10 cellular contexts compared by ENCODE assay signal in the genomic region with DNA sequence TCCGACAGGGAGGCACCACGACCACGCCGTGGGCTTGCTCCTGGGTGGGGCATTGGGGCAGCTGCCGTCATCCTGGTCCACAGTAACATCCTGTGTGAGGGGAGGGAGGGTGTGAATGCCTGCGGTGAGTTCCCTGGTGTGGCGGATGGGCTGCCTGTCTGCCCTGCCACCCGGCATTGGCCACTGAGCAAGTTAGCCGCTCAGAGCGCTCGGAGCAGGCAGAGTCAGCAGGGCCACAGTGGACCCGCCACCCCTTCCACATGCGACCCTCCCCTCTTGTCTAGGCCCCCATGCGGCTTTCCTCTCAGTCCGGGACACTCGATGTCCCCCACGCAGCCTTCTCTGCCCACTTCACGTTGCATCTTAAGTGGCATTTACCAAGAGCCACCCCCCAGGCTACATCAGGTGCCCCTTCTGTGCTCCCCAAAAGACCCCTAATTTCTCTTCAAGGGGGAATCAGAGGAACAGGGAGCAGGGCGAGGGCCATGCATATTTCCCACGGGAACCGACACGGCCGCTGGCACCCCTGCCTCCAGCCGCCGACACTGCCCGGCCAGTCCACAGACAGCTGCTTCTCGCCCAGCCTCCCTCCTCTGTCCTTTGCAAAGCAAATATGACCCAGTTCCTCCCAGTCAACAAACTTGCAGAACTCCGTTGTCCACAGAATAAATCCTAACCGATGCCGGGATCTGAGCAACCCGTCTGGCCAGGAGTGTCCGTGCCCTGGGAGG.
"Had no signal": no experiment of that assay in that cellular context is flagged by ENCODE, and none has a peak within 500 bp of the region (broad histone marks: within the 10 kb centered on the region; RNA-seq: fewer than 3 reads in every experiment).

No MANE protein-coding gene starts in this region.

- H3K27ac ChIP-seq: sigmoid colon, vagina had no signal

- H3K9me3 ChIP-seq: sigmoid colon, vagina had no signal

- H3K4me1 ChIP-seq: sigmoid colon, vagina had no signal

- H3K4me3 ChIP-seq: sigmoid colon, vagina had no signal

- ATAC-seq: activated CD4-positive, alpha-beta T cell treated with anti-CD3 and anti-CD28 coated beads for 36 hours; activated CD8-positive, alpha-beta T cell treated with anti-CD3 and anti-CD28 coated beads for 36 hours had no signal

- H3K27me3 ChIP-seq: sigmoid colon, vagina had no signal

- H3K36me3 ChIP-seq: sigmoid colon, vagina had no signal

- DNase-seq: activated CD4-positive, alpha-beta T cell treated with anti-CD3 and anti-CD28 coated beads for 36 hours; activated CD8-positive, alpha-beta T cell treated with anti-CD3 and anti-CD28 coated beads for 36 hours; activated naive CD4-positive, alpha-beta T cell treated with anti-CD3 and anti-CD28 coated beads, Interleukin-2, amount 10 ng/mL, durations not matched to agents 7 days and 5 days; effector CD4-positive, alpha-beta T cell; foreskin fibroblast; hippocampal formation; kidney glomerular epithelial cell; stimulated activated CD4-positive, alpha-beta T cell treated with anti-CD3 and anti-CD28 coated beads, Interleukin-1b, Interleukin-23, amount 100 ng/mL, for 48 hours had no signal
